30 cellular contexts compared by ENCODE assay signal in the genomic region with DNA sequence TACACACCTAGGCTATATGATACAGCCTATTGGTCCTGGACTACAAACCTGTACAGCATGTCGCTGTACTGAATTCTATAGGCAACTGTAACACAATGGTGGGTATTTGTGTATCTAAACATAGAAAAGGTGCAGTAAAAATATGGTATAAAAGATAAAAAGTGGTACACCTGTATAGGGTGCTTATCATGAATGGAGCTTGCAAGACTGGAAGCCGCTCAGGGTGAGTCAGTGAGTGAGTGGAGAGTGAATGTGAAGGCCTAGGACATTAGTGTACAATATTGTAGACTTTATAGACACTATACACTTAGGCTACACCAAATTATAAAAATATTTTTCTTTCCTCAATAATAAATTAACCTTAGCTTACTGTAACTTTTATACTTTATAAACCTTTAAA.
"Had no signal": no experiment of that assay in that cellular context is flagged by ENCODE, and none has a peak within 500 bp of the region (broad histone marks: within the 10 kb centered on the region; RNA-seq: fewer than 3 reads in every experiment).

No MANE protein-coding gene starts in this region.

- H3K79me2 ChIP-seq: parathyroid adenoma had no signal

- H3K9me3 Mint-ChIP-seq: immature natural killer cell; naive B cell; natural killer cell; nephron progenitor cell; neural progenitor cell; stimulated activated naive CD8-positive, alpha-beta T cell treated with anti-CD3 and anti-CD28 coated beads, Interleukin-15, Interleukin-2, amounts not matched to agents 100 ng/mL and 50 ng/mL, for 24 hours had no signal

- H3K36me3 ChIP-seq: lower lobe of right lung, neural progenitor cell, neutrophil, suprapubic skin, thoracic aorta, tibial artery, upper lobe of right lung had no signal

- H3K36me3 Mint-ChIP-seq: mesothelial cell of epicardium, natural killer cell, neural progenitor cell had no signal

- H3K4me1 ChIP-seq: left lung, neural progenitor cell, parathyroid adenoma, psoas muscle, upper lobe of right lung had no signal

- H3K27ac Mint-ChIP-seq: immature natural killer cell; mesothelial cell of epicardium; natural killer cell; nephron progenitor cell; neural progenitor cell; stimulated activated naive CD8-positive, alpha-beta T cell treated with anti-CD3 and anti-CD28 coated beads, Interleukin-15, Interleukin-2, amounts not matched to agents 100 ng/mL and 50 ng/mL, for 24 hours had no signal

- H3K27ac ChIP-seq: left lung, lower lobe of right lung, neural progenitor cell, neutrophil, parathyroid adenoma, psoas muscle, skin epidermis, suprapubic skin, thoracic aorta, tibial artery, upper lobe of right lung had no signal

- H2AFZ ChIP-seq: neural progenitor cell, parathyroid adenoma had no signal

- H3K4me1 Mint-ChIP-seq: immature natural killer cell, mesothelial cell of epicardium, natural killer cell had no signal

- H3K4me2 ChIP-seq: neural progenitor cell had no signal

- H3K9me3 ChIP-seq: left lung, lower lobe of right lung, neutrophil, psoas muscle, suprapubic skin, thoracic aorta, tibial artery, upper lobe of right lung had no signal

- H3K4me3 Mint-ChIP-seq: immature natural killer cell; mesothelial cell of epicardium; naive B cell; natural killer cell; nephron progenitor cell; neural progenitor cell; stimulated activated naive CD8-positive, alpha-beta T cell treated with anti-CD3 and anti-CD28 coated beads, Interleukin-15, Interleukin-2, amounts not matched to agents 100 ng/mL and 50 ng/mL, for 24 hours had no signal

- FAIRE-seq: islet of Langerhans, urothelium cell line had no signal

- ATAC-seq: left colon, left lung, lower lobe of right lung, sciatic nerve, upper lobe of right lung had no signal

- H3K4me3 ChIP-seq: left lung, lower lobe of right lung, neural progenitor cell, psoas muscle, skin epidermis, suprapubic skin, thoracic aorta, tibial artery, upper lobe of right lung had no signal

- DNase-seq: hypothalamus; immature natural killer cell; kidney; left colon; left lung; lower lobe of right lung; mesendoderm; naive B cell; natural killer cell; nephron progenitor cell; occipital lobe; psoas muscle; stimulated activated CD4-positive, alpha-beta T cell treated with anti-CD3 and anti-CD28 coated beads, Interleukin-12 subunit alpha, Interleukin-12 subunit beta, amount 100 ng/mL, for 4 hours; stimulated activated CD4-positive, alpha-beta T cell treated with anti-CD3 and anti-CD28 coated beads, Interleukin-15, amount 100 ng/mL, for 24 hours; stimulated activated CD4-positive, alpha-beta T cell treated with anti-CD3 and anti-CD28 coated beads, Interleukin-2, amount 100 ng/mL, for 24 hours; stimulated activated CD4-positive, alpha-beta T cell treated with anti-CD3 and anti-CD28 coated beads, Interleukin-4, amount 100 ng/mL, for 1 hour; stimulated activated naive CD4-positive, alpha-beta T cell; tibial artery; upper lobe of right lung had no signal

- H3K27me3 Mint-ChIP-seq: naive B cell; stimulated activated naive CD8-positive, alpha-beta T cell treated with anti-CD3 and anti-CD28 coated beads, Interleukin-15, Interleukin-2, amounts not matched to agents 100 ng/mL and 50 ng/mL, for 24 hours had no signal

- H3K9ac ChIP-seq: neural progenitor cell, parathyroid adenoma had no signal

- H3K27me3 ChIP-seq: left lung, neural progenitor cell, neutrophil, suprapubic skin, tibial artery, upper lobe of right lung had no signal
